Comparison of ENCODE assay signal across 14 cellular contexts in genomic region chr20:20019123-20019522, GRCh38. TPM values are rescaled to one million over a fixed set of nuclear protein-coding genes. Genes with fewer than 3 reads are reported as not detected.
A peak's percentile ranks its signal among the peaks of the same experiment; 100 is the strongest.
DNase-seq lines count a peak whose midpoint lies in the region; ATAC-seq and TF ChIP-seq lines count a peak whose summit lies in the region.
"Had no signal": no experiment of that assay in that cellular context is flagged by ENCODE, and none has a peak within 500 bp of the region (broad histone marks: within the 10 kb centered on the region; RNA-seq: fewer than 3 reads in every experiment).

No MANE protein-coding gene starts in this region.

- no peak overlapping the region for H3K4me3 ChIP-seq in CD8-positive, alpha-beta T cell (ENCODE audit: low read depth, low read length)

- H3K27me3 Mint-ChIP-seq in CD8-positive, alpha-beta T cell (ENCODE audit: low read depth), result no peaks in the 10 kb centered on the region
- no peaks in the 10 kb centered on the region for H3K27me3 Mint-ChIP-seq in activated naive CD8-positive, alpha-beta T cell treated with anti-CD3 and anti-CD28 coated beads, Interleukin-2, amount 10 ng/mL, durations not matched to agents 7 days and 5 days
- H3K27me3 Mint-ChIP-seq in naive B cell, result no peaks in the 10 kb centered on the region

- H3K27ac Mint-ChIP-seq in CD8-positive, alpha-beta T cell, result peak overlapping the region; percentile 84
- peak overlapping the region; percentile 9 for H3K27ac Mint-ChIP-seq in activated naive CD8-positive, alpha-beta T cell treated with anti-CD3 and anti-CD28 coated beads, Interleukin-2, amount 10 ng/mL, durations not matched to agents 7 days and 5 days
- peak overlapping the region in 4 of 6 donors; percentile 62 to 94 (median 82) for H3K27ac Mint-ChIP-seq in naive B cell

- ATAC-seq in CD8-positive, alpha-beta T cell, result no peak
- ATAC-seq in activated naive CD8-positive, alpha-beta T cell treated with anti-CD3 and anti-CD28 coated beads, Interleukin-2, amount 10 ng/mL, durations not matched to agents 7 days and 5 days (ENCODE audit: low read depth), result no peak
- ATAC-seq in naive B cell (ENCODE audit: low read depth in 2 of 2), result no peak
- ATAC-seq in GM21786 (IDR thresholded peaks at IDR 0.05; ENCODE audit: unreplicated experiment), result no peak
- ATAC-seq in GM21367 (IDR thresholded peaks at IDR 0.05; ENCODE audit: unreplicated experiment), result no peak

- intact Hi-C loops in CD8-positive, alpha-beta T cell (cut with DNase I, micrococcal nuclease), result loop anchor here (5.0 to 10.0 kb wide), 8 partner anchors 1106 to 1884 kb away; partner anchors contain the start of genes KAT14 (in 2 of the 2), KIZ (in 2 of the 2), PET117 (in 2 of the 2) and SMIM26 (in 1 of the 2)

- no peaks in the 10 kb centered on the region for H3K36me3 ChIP-seq in CD8-positive, alpha-beta T cell (ENCODE audit: insufficient read depth, low read length)

- H3K9me3 ChIP-seq in CD8-positive, alpha-beta T cell (ENCODE audit: low read length), result no peaks in the 10 kb centered on the region

- H3K4me1 ChIP-seq in CD8-positive, alpha-beta T cell (ENCODE audit: insufficient read depth, low read length), result peaks cover 46% of the 10 kb centered on the region

- no peak overlapping the region for H3K27ac ChIP-seq in CD8-positive, alpha-beta T cell (ENCODE audit: low read depth, low read length)

- H3K36me3 Mint-ChIP-seq in CD8-positive, alpha-beta T cell, result peaks cover 33% of the 10 kb centered on the region
- H3K36me3 Mint-ChIP-seq in activated naive CD8-positive, alpha-beta T cell treated with anti-CD3 and anti-CD28 coated beads, Interleukin-2, amount 10 ng/mL, durations not matched to agents 7 days and 5 days, result peaks cover 9% of the 10 kb centered on the region
- peaks cover 0 to 8% of the 10 kb centered on the region in 2 donors for H3K36me3 Mint-ChIP-seq in naive B cell

- peak overlapping the region; percentile 91 for H3K4me3 Mint-ChIP-seq in CD8-positive, alpha-beta T cell
- peak overlapping the region; percentile 45 for H3K4me3 Mint-ChIP-seq in activated naive CD8-positive, alpha-beta T cell treated with anti-CD3 and anti-CD28 coated beads, Interleukin-2, amount 10 ng/mL, durations not matched to agents 7 days and 5 days
- peak overlapping the region in 7 of 8 donors; percentile 38 to 95 (median 90) for H3K4me3 Mint-ChIP-seq in naive B cell

- POLR2A ChIA-PET in CD8-positive, alpha-beta T cell (lab: Charles Lee), result no interaction called here
- POLR2A ChIA-PET in activated naive CD8-positive, alpha-beta T cell treated with anti-CD3 and anti-CD28 coated beads, Interleukin-2, amount 10 ng/mL, durations not matched to agents 7 days and 5 days (lab: Charles Lee), result no interaction called here
- POLR2A ChIA-PET in GM10248 (lab: Yijun Ruan, JAX), result no interaction called here

- H3K4me1 Mint-ChIP-seq in CD8-positive, alpha-beta T cell (ENCODE audit: low read depth), result peaks cover 60% of the 10 kb centered on the region
- peaks cover 53% of the 10 kb centered on the region for H3K4me1 Mint-ChIP-seq in activated naive CD8-positive, alpha-beta T cell treated with anti-CD3 and anti-CD28 coated beads, Interleukin-2, amount 10 ng/mL, durations not matched to agents 7 days and 5 days
- H3K4me1 Mint-ChIP-seq in naive B cell, result peaks cover 37 to 44% (median 38%) of the 10 kb centered on the region in 3 donors

- no peaks in the 10 kb centered on the region for H3K9me3 Mint-ChIP-seq in CD8-positive, alpha-beta T cell
- no peaks in the 10 kb centered on the region for H3K9me3 Mint-ChIP-seq in activated naive CD8-positive, alpha-beta T cell treated with anti-CD3 and anti-CD28 coated beads, Interleukin-2, amount 10 ng/mL, durations not matched to agents 7 days and 5 days
- H3K9me3 Mint-ChIP-seq in naive B cell, result no peaks in the 10 kb centered on the region

- DNase-seq in CD8-positive, alpha-beta T cell, result no peak
- peak; percentile 57 for DNase-seq in HPDE6-E6E7 (ENCODE audit: extremely low spot score)
- no peak for DNase-seq in activated naive CD8-positive, alpha-beta T cell treated with anti-CD3 and anti-CD28 coated beads, Interleukin-2, amount 10 ng/mL, durations not matched to agents 7 days and 5 days
- DNase-seq in naive B cell, result no peak
- no peak for DNase-seq in GM10248 (ENCODE audit: extremely low spot score)
- no peak for DNase-seq in GM19240 (ENCODE audit: insufficient read length, low spot score)
- DNase-seq: activated gamma-delta T cell, GDM1, kidney glomerular epithelial cell, NCI-H345, SW 1271 had no signal

- H3K27me3 ChIP-seq in CD8-positive, alpha-beta T cell (ENCODE audit: insufficient read depth, low read length), result no peaks in the 10 kb centered on the region

- CTCF ChIA-PET in CD8-positive, alpha-beta T cell (lab: Charles Lee), result interaction anchor here (2.0 kb wide), 1 partner anchor 23 kb away, joined by 5 read pairs; no protein-coding TSS in a partner anchor
- CTCF ChIA-PET in GM10248 (lab: Yijun Ruan, JAX), result no interaction called here

- no peak for TF ChIP-seq CTCF in CD8-positive, alpha-beta T cell (IDR thresholded peaks at IDR 0.05)
- no peak for TF ChIP-seq CTCF in GM10248 (IDR thresholded peaks at IDR 0.05; ENCODE audit: control extremely low read depth, extremely low read depth, low read depth, missing control alignments)

RNA-seq across cellular contexts. Expression of gene NAA20, which starts 2.0 kb away (rescaled TPM):
- 10 to 100 TPM; 32.9 to 33.2 TPM for total RNA-seq in CD8-positive, alpha-beta T cell
- total RNA-seq in activated naive CD8-positive, alpha-beta T cell treated with anti-CD3 and anti-CD28 coated beads, Interleukin-2, amount 10 ng/mL, durations not matched to agents 7 days and 5 days, result 10 to 100 TPM; 40.1 to 42.7 TPM
- 100 to 1,000 TPM in 1 of 6 donors, 10 to 100 TPM in 5; 60.7 to 109 (median 69.2) TPM for polyA plus RNA-seq in naive B cell (ENCODE audit: low read depth in 6 of 6)

RNA-seq across cellular contexts. Expression of gene CRNKL1, which starts 33.1 kb away (rescaled TPM):
- total RNA-seq in CD8-positive, alpha-beta T cell, result 10 to 100 TPM; 34.1 to 39.7 TPM
- 10 to 100 TPM; 23.2 to 25.1 TPM for total RNA-seq in activated naive CD8-positive, alpha-beta T cell treated with anti-CD3 and anti-CD28 coated beads, Interleukin-2, amount 10 ng/mL, durations not matched to agents 7 days and 5 days
- polyA plus RNA-seq in naive B cell (ENCODE audit: low read depth in 6 of 6), result 10 to 100 TPM in 2 of 6 donors, 1 to 10 TPM in 4; 6.6 to 12.6 (median 9.1) TPM

RNA-seq across cellular contexts. Expression of gene CFAP61, which starts 33.2 kb away (rescaled TPM):
- not detected for total RNA-seq in CD8-positive, alpha-beta T cell
- total RNA-seq in activated naive CD8-positive, alpha-beta T cell treated with anti-CD3 and anti-CD28 coated beads, Interleukin-2, amount 10 ng/mL, durations not matched to agents 7 days and 5 days, result not detected
- polyA plus RNA-seq in naive B cell (ENCODE audit: low read depth in 6 of 6), result not detected
- total RNA-seq: pulmonary artery endothelial cell had no signal

Comparison
In these comparisons a context has a peak if more than half of its experiments do, and no peak if none do; other contexts are left out.
1. H3K27ac Mint-ChIP-seq: peak in every context shown above with its lines; median percentile 84 in CD8-positive, alpha-beta T cell; 82 in naive B cell; 9 in activated naive CD8-positive, alpha-beta T cell treated with anti-CD3 and anti-CD28 coated beads, Interleukin-2, amount 10 ng/mL, durations not matched to agents 7 days and 5 days.